In the genomic region with DNA sequence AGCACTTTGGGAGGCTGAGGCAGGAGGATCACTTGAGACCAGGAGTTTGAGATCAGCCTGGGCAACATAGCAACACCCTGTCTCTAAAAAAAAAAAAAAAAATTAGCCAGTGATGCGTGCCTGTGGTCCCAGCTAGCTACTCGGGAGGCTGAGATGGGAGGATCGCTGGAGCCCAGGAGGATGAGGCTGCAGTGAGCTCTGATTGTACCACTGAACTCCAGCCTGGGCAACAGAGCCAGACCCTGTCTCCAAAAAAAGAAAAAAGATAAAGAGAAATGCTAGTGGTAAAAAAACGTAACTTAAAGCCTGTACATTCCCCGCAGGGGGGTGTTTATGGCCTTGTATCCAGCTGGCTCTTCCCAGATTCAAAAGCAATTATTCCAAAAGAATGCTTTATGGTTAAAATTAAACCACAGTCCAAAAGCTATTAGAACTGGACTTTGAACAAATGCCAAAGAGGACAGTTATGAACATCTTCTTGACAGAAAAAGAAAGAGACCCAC, we compare ENCODE assay signal across 8 cellular contexts. TPM values are rescaled to one million over a fixed set of nuclear protein-coding genes. Genes with fewer than 3 reads are reported as not detected.
DNase-seq lines count a peak whose midpoint lies in the region; ATAC-seq and TF ChIP-seq lines count a peak whose summit lies in the region.

No MANE protein-coding gene starts in this region.

- no peaks in the 10 kb centered on the region for H3K9me3 ChIP-seq in right cardiac atrium (ENCODE audit: control insufficient read depth, low read length)

- peak; percentile 27 for DNase-seq in NCI-H2171 treated with DMSO at 0.1 percent for 48 hours (lab: John Stamatoyannopoulos, UW)
- no peak for DNase-seq in NCI-H2171 (lab: John Stamatoyannopoulos, UW)
- DNase-seq in activated B cell treated with CpG ODN at 0.5 μM for 24 hours = no peak
- DNase-seq in right cardiac atrium = no peak
- no peak for DNase-seq in stimulated activated naive B cell treated with anti-CD40 and anti-IgM and Interleukin-4, amounts not matched to agents 10 μg/mL and 1 μg/mL and 100 μg/mL, for 72 hours
- no peak for DNase-seq in omental fat pad (ENCODE audit: low spot score)
- no peak for DNase-seq in anterior cingulate cortex (lab: John Stamatoyannopoulos, UW)

- no peaks in the 10 kb centered on the region for H3K9me3 Mint-ChIP-seq in activated B cell treated with CpG ODN at 0.5 μM for 24 hours
- no peaks in the 10 kb centered on the region for H3K9me3 Mint-ChIP-seq in stimulated activated naive B cell treated with anti-CD40 and anti-IgM and Interleukin-4, amounts not matched to agents 10 μg/mL and 1 μg/mL and 100 μg/mL, for 72 hours

- no peaks in the 10 kb centered on the region for H3K27me3 ChIP-seq in right cardiac atrium (ENCODE audit: control insufficient read depth, insufficient read depth)

- peak overlapping the region; percentile 82 for H3K4me3 ChIP-seq in right cardiac atrium (ENCODE audit: low read length)

- 67% methylated on average over 5 of the region's 5 CpGs for WGBS in right cardiac atrium

- POLR2A ChIA-PET in activated B cell treated with CpG ODN at 0.5 μM for 24 hours (lab: Charles Lee) = interaction anchor here (0.6 to 3.4 kb wide), 8 partner anchors 13 to 177 kb away, joined by 3 to 26 read pairs (median 4); a partner anchor contains a TSS

- CTCF ChIA-PET in activated B cell treated with CpG ODN at 0.5 μM for 24 hours (lab: Charles Lee) = interaction anchor here (0.6 to 6.1 kb wide), 12 partner anchors 10 to 152 kb away, joined by 3 to 62 read pairs (median 4); a partner anchor contains a TSS

- H3K4me1 ChIP-seq in right cardiac atrium (ENCODE audit: control insufficient read depth, insufficient read depth, low read length) = no peaks in the 10 kb centered on the region

- H3K27ac Mint-ChIP-seq in activated B cell treated with CpG ODN at 0.5 μM for 24 hours = peak overlapping the region; percentile 36
- H3K27ac Mint-ChIP-seq in stimulated activated naive B cell treated with anti-CD40 and anti-IgM and Interleukin-4, amounts not matched to agents 10 μg/mL and 1 μg/mL and 100 μg/mL, for 72 hours = peak overlapping the region; percentile 81

- no peaks in the 10 kb centered on the region for H3K36me3 Mint-ChIP-seq in activated B cell treated with CpG ODN at 0.5 μM for 24 hours (ENCODE audit: low read depth)
- peaks cover 0 to 3% of the 10 kb centered on the region in 2 donors for H3K36me3 Mint-ChIP-seq in stimulated activated naive B cell treated with anti-CD40 and anti-IgM and Interleukin-4, amounts not matched to agents 10 μg/mL and 1 μg/mL and 100 μg/mL, for 72 hours

- no peak for ATAC-seq in activated B cell treated with CpG ODN at 0.5 μM for 24 hours (ENCODE audit: low read depth)
- ATAC-seq in right cardiac atrium = no peak
- ATAC-seq in stimulated activated naive B cell treated with anti-CD40 and anti-IgM and Interleukin-4, amounts not matched to agents 10 μg/mL and 1 μg/mL and 100 μg/mL, for 72 hours (replicated peaks) = no peak
- no peak for ATAC-seq in omental fat pad (ENCODE audit: low FRiP score)
- ATAC-seq in HG02970 (IDR thresholded peaks at IDR 0.05; ENCODE audit: low FRiP score, unreplicated experiment) = no peak

- H3K4me1 Mint-ChIP-seq in activated B cell treated with CpG ODN at 0.5 μM for 24 hours = peaks cover 14% of the 10 kb centered on the region
- peaks cover 15 to 29% of the 10 kb centered on the region in 2 donors for H3K4me1 Mint-ChIP-seq in stimulated activated naive B cell treated with anti-CD40 and anti-IgM and Interleukin-4, amounts not matched to agents 10 μg/mL and 1 μg/mL and 100 μg/mL, for 72 hours

- intact Hi-C loops in activated B cell treated with CpG ODN at 0.5 μM for 24 hours (cut with micrococcal nuclease) = no loop called here
- intact Hi-C loops in right cardiac atrium (cut with DNase I) = loop anchor here (5.0 to 10.0 kb wide), 5 partner anchors 35 to 190 kb away; a partner anchor contains a TSS

- H3K4me3 Mint-ChIP-seq in activated B cell treated with CpG ODN at 0.5 μM for 24 hours = peak overlapping the region; percentile 77
- peak overlapping the region; percentile 80 to 83 for H3K4me3 Mint-ChIP-seq in stimulated activated naive B cell treated with anti-CD40 and anti-IgM and Interleukin-4, amounts not matched to agents 10 μg/mL and 1 μg/mL and 100 μg/mL, for 72 hours

- H3K27me3 Mint-ChIP-seq in activated B cell treated with CpG ODN at 0.5 μM for 24 hours = no peaks in the 10 kb centered on the region
- no peaks in the 10 kb centered on the region for H3K27me3 Mint-ChIP-seq in stimulated activated naive B cell treated with anti-CD40 and anti-IgM and Interleukin-4, amounts not matched to agents 10 μg/mL and 1 μg/mL and 100 μg/mL, for 72 hours

- H3K27ac ChIP-seq in right cardiac atrium (ENCODE audit: low read length) = no peak overlapping the region

- TF ChIP-seq CTCF in activated B cell treated with CpG ODN at 0.5 μM for 24 hours (IDR thresholded peaks at IDR 0.05) = no peak
- no peak for TF ChIP-seq CTCF in omental fat pad (IDR thresholded peaks at IDR 0.05)

RNA-seq across cellular contexts. Expression of a gene that starts 16.4 kb away (rescaled TPM):
- total RNA-seq in activated B cell treated with CpG ODN at 0.5 μM for 24 hours = 0.37 and 1.0 TPM in 2 replicates
- total RNA-seq in right cardiac atrium = under 1 TPM in 3 of 4 donors, not detected in 1; 0.20 to 0.88 (median 0.48) TPM
- polyA plus RNA-seq in right cardiac atrium = 0.20 TPM
- total RNA-seq in omental fat pad = 1 to 10 TPM in 2 of 4 donors, under 1 TPM in 2; 0.79 to 1.6 (median 1.1) TPM

RNA-seq across cellular contexts. Expression of a gene that starts 30.5 kb away (rescaled TPM):
- total RNA-seq in activated B cell treated with CpG ODN at 0.5 μM for 24 hours (0.09 and 0.29 TPM in 2 replicates), right cardiac atrium (not detected), omental fat pad (not detected)
- polyA plus RNA-seq in right cardiac atrium = not detected

RNA-seq across cellular contexts. Expression of a gene that starts 36.6 kb away (rescaled TPM):
- total RNA-seq in activated B cell treated with CpG ODN at 0.5 μM for 24 hours = 17.4 and 20.9 TPM in 2 replicates
- 10 to 100 TPM in 1 of 4 donors, 1 to 10 TPM in 3; 9.0 to 14.1 (median 9.1) TPM for total RNA-seq in right cardiac atrium
- 6.6 TPM for polyA plus RNA-seq in right cardiac atrium
- total RNA-seq in omental fat pad = 10 to 100 TPM; 15.4 to 32.8 (median 30.9) TPM

RNA-seq across cellular contexts. Expression of a gene that starts 40.6 kb away (rescaled TPM):
- total RNA-seq in activated B cell treated with CpG ODN at 0.5 μM for 24 hours (1,079 and 1,089 TPM in 2 replicates), right cardiac atrium (100 to 1,000 TPM; 285 to 470 (median 377) TPM), omental fat pad (100 to 1,000 TPM; 485 to 798 (median 586) TPM)
- 389 TPM for polyA plus RNA-seq in right cardiac atrium

RNA-seq across cellular contexts. Expression of a gene that starts 42.9 kb away (rescaled TPM):
- total RNA-seq in activated B cell treated with CpG ODN at 0.5 μM for 24 hours (73.8 and 83.1 TPM in 2 replicates), right cardiac atrium (10 to 100 TPM; 33.3 to 39.5 (median 35.8) TPM), omental fat pad (10 to 100 TPM; 25.9 to 60.8 (median 28.8) TPM)
- polyA plus RNA-seq in right cardiac atrium = 44.7 TPM
